16 cellular contexts compared by ENCODE assay signal in genomic region chr9:133028221-133028620, GRCh38. TPM values are rescaled to one million over a fixed set of nuclear protein-coding genes. Genes with fewer than 3 reads are reported as not detected.
DNase-seq lines count a peak whose midpoint lies in the region; ATAC-seq and TF ChIP-seq lines count a peak whose summit lies in the region.
"Had no signal": no experiment of that assay in that cellular context is flagged by ENCODE, and none has a peak within 500 bp of the region (broad histone marks: within the 10 kb centered on the region; RNA-seq: fewer than 3 reads in every experiment).

No MANE protein-coding gene starts in this region.

- H3K4me3 Mint-ChIP-seq in activated T-cell treated with anti-CD3 and anti-CD28 coated beads, Interleukin-2, amount 50 U/mL, for 24 hours, result peak overlapping the region; percentile 93
- peak overlapping the region; percentile 58 to 100 (median 67) for H3K4me3 Mint-ChIP-seq in IgD-negative memory B cell
- H3K4me3 Mint-ChIP-seq in activated naive CD8-positive, alpha-beta T cell treated with anti-CD3 and anti-CD28 coated beads, Interleukin-2, amount 50 U/mL, for 24 hours, result peak overlapping the region; percentile 92
- peak overlapping the region; percentile 94 to 99 (median 95) for H3K4me3 Mint-ChIP-seq in nephron

- H3K27me3 Mint-ChIP-seq in activated T-cell treated with anti-CD3 and anti-CD28 coated beads, Interleukin-2, amount 50 U/mL, for 24 hours, result no peaks in the 10 kb centered on the region
- H3K27me3 Mint-ChIP-seq in IgD-negative memory B cell (peaks cover 4% of the 10 kb centered on the region), nephron (ENCODE audit: low read depth) (peaks cover 3% of the 10 kb centered on the region)
- no peaks in the 10 kb centered on the region for H3K27me3 Mint-ChIP-seq in activated naive CD8-positive, alpha-beta T cell treated with anti-CD3 and anti-CD28 coated beads, Interleukin-2, amount 50 U/mL, for 24 hours

- no peak overlapping the region for H3K27ac Mint-ChIP-seq in activated T-cell treated with anti-CD3 and anti-CD28 coated beads, Interleukin-2, amount 50 U/mL, for 24 hours
- H3K27ac Mint-ChIP-seq in IgD-negative memory B cell (peak overlapping the region in 2 of 3 donors; percentile 64 to 70), nephron (no peak overlapping the region)
- H3K27ac Mint-ChIP-seq in activated naive CD8-positive, alpha-beta T cell treated with anti-CD3 and anti-CD28 coated beads, Interleukin-2, amount 50 U/mL, for 24 hours, result no peak overlapping the region

- H3K4me3 ChIP-seq in lower leg skin (ENCODE audit: low read depth, poor library complexity, severe bottlenecking), result no peak overlapping the region
- H3K4me3 ChIP-seq: suprapubic skin had no signal

- ATAC-seq in activated naive CD8-positive, alpha-beta T cell treated with anti-CD3 and anti-CD28 coated beads, Interleukin-2, amount 50 U/mL, for 24 hours, result no peak

- DNase-seq in activated T-cell treated with anti-CD3 and anti-CD28 coated beads, Interleukin-2, amount 50 U/mL, for 24 hours, result no peak
- DNase-seq in activated T-cell treated with anti-CD3 and anti-CD28 coated beads for 4 hours (no peak), SW 1271 (lab: John Stamatoyannopoulos, UW) (no peak), NCI-H2107 (lab: John Stamatoyannopoulos, UW) (no peak), lower leg skin (ENCODE audit: low spot score in 2 of 2) (no peak)
- DNase-seq in activated naive CD8-positive, alpha-beta T cell treated with anti-CD3 and anti-CD28 coated beads, Interleukin-2, amount 50 U/mL, for 24 hours, result no peak
- DNase-seq: H7; midbrain; NCI-H2171; NCI-H82; stimulated activated CD4-positive, alpha-beta T cell treated with anti-CD3 and anti-CD28 coated beads, Interleukin-1b, Interleukin-23, amount 100 ng/mL, for 48 hours had no signal

- TF ChIP-seq CTCF in nephron (IDR thresholded peaks at IDR 0.05; ENCODE audit: unreplicated experiment in 3 of 3) (no peak), lower leg skin (IDR thresholded peaks at IDR 0.05) (no peak)

- no peak for TF ChIP-seq POLR2A in lower leg skin (IDR thresholded peaks at IDR 0.05)

- peaks cover 31% of the 10 kb centered on the region for H3K36me3 Mint-ChIP-seq in activated T-cell treated with anti-CD3 and anti-CD28 coated beads, Interleukin-2, amount 50 U/mL, for 24 hours (ENCODE audit: low read depth)
- peaks cover 2% of the 10 kb centered on the region for H3K36me3 Mint-ChIP-seq in IgD-negative memory B cell
- peaks cover 11% of the 10 kb centered on the region for H3K36me3 Mint-ChIP-seq in activated naive CD8-positive, alpha-beta T cell treated with anti-CD3 and anti-CD28 coated beads, Interleukin-2, amount 50 U/mL, for 24 hours (ENCODE audit: low read depth)
- peaks cover 22% of the 10 kb centered on the region for H3K36me3 Mint-ChIP-seq in nephron (ENCODE audit: low read depth)

- H3K9me3 Mint-ChIP-seq in activated T-cell treated with anti-CD3 and anti-CD28 coated beads, Interleukin-2, amount 50 U/mL, for 24 hours, result no peaks in the 10 kb centered on the region
- no peaks in the 10 kb centered on the region for H3K9me3 Mint-ChIP-seq in IgD-negative memory B cell
- no peaks in the 10 kb centered on the region for H3K9me3 Mint-ChIP-seq in activated naive CD8-positive, alpha-beta T cell treated with anti-CD3 and anti-CD28 coated beads, Interleukin-2, amount 50 U/mL, for 24 hours
- H3K9me3 Mint-ChIP-seq in nephron, result no peaks in the 10 kb centered on the region

- intact Hi-C loops in lower leg skin (cut with DNase I; ENCODE audit: low total_unique reads), result no loop called here

- peaks cover 39% of the 10 kb centered on the region for H3K4me1 Mint-ChIP-seq in activated T-cell treated with anti-CD3 and anti-CD28 coated beads, Interleukin-2, amount 50 U/mL, for 24 hours (ENCODE audit: low read depth)
- H3K4me1 Mint-ChIP-seq in IgD-negative memory B cell (peaks cover 20 to 35% (median 29%) of the 10 kb centered on the region in 3 donors), nephron (peaks cover 29% of the 10 kb centered on the region)
- H3K4me1 Mint-ChIP-seq in activated naive CD8-positive, alpha-beta T cell treated with anti-CD3 and anti-CD28 coated beads, Interleukin-2, amount 50 U/mL, for 24 hours, result peaks cover 32% of the 10 kb centered on the region

- 73 to 77% methylated on average over 3 of the region's 3 CpGs for WGBS in lower leg skin, 2 donors

RNA-seq across cellular contexts. Expression of gene GTF3C5, which starts 2.6 kb away (rescaled TPM):
- 34.5 TPM for polyA plus RNA-seq in IgD-negative memory B cell
- 10 to 100 TPM; 44.2 to 90.2 (median 55.4) TPM for total RNA-seq in lower leg skin

RNA-seq across cellular contexts. Expression of gene CEL, which starts 33.6 kb away (rescaled TPM):
- polyA plus RNA-seq in IgD-negative memory B cell, result not detected
- total RNA-seq in lower leg skin, result 10 to 100 TPM in 2 of 4 donors, 1 to 10 TPM in 1, under 1 TPM in 1; 0.38 to 31.2 (median 8.4) TPM

RNA-seq across cellular contexts. Expression of gene GFI1B, which starts 49.7 kb away (rescaled TPM):
- 0.74 TPM for polyA plus RNA-seq in IgD-negative memory B cell
- under 1 TPM in 2 of 4 donors, not detected in 2; 0.13 to 0.38 TPM for total RNA-seq in lower leg skin
- total RNA-seq: Daoy, H7, omental fat pad, suprapubic skin had no signal

Comparison
In these comparisons a context has a peak if more than half of its experiments do, and no peak if none do; other contexts are left out.
1. H3K27ac Mint-ChIP-seq: peak in IgD-negative memory B cell (2 of 3); none in activated T-cell treated with anti-CD3 and anti-CD28 coated beads, Interleukin-2, amount 50 U/mL, for 24 hours (single experiment), activated naive CD8-positive, alpha-beta T cell treated with anti-CD3 and anti-CD28 coated beads, Interleukin-2, amount 50 U/mL, for 24 hours (single experiment) and nephron (0 of 3).
2. Peak in every context shown above with its lines, with median percentiles within 50 percentile points of each other: H3K4me3 Mint-ChIP-seq.